18 cellular contexts compared by ENCODE assay signal in genomic region chr11:66636411-66636810, GRCh38. TPM values are rescaled to one million over a fixed set of nuclear protein-coding genes. Genes with fewer than 3 reads are reported as not detected.
A peak's percentile ranks its signal among the peaks of the same experiment; 100 is the strongest.
DNase-seq lines count a peak whose midpoint lies in the region; ATAC-seq and TF ChIP-seq lines count a peak whose summit lies in the region.
"Had no signal": no experiment of that assay in that cellular context is flagged by ENCODE, and none has a peak within 500 bp of the region (broad histone marks: within the 10 kb centered on the region; RNA-seq: fewer than 3 reads in every experiment).

No MANE protein-coding gene starts in this region.

- H3K27me3 ChIP-seq in RWPE2 (ENCODE audit: insufficient read depth, poor library complexity, severe bottlenecking) (no peaks in the 10 kb centered on the region), endodermal cell (ENCODE audit: control insufficient read depth, insufficient read depth, low read length, poor library complexity, severe bottlenecking) (no peaks in the 10 kb centered on the region)
- H3K27me3 ChIP-seq: brain microvascular endothelial cell, pancreas had no signal

- intact Hi-C loops in natural killer cell (cut with micrococcal nuclease), result no loop called here

- H3K27ac ChIP-seq in RWPE2 (ENCODE audit: poor library complexity, severe bottlenecking) (peak overlapping the region; percentile 61), endodermal cell (ENCODE audit: low read depth, low read length) (no peak overlapping the region)
- H3K27ac ChIP-seq: brain microvascular endothelial cell, KMS-11, pancreas, PC-9 had no signal

- H3K4me3 Mint-ChIP-seq in natural killer cell treated with Interleukin-12 subunit alpha and Interleukin-12 subunit beta and Interleukin-15 and Interleukin-18, amount 100 ng/mL, for 72 hours, result peak overlapping the region; percentile 20
- H3K4me3 Mint-ChIP-seq in natural killer cell, result no peak overlapping the region
- no peak overlapping the region for H3K4me3 Mint-ChIP-seq in endodermal cell
- peak overlapping the region; percentile 43 for H3K4me3 Mint-ChIP-seq in type B pancreatic cell

- no peak for ATAC-seq in natural killer cell treated with Interleukin-12 subunit alpha and Interleukin-12 subunit beta and Interleukin-15 and Interleukin-18, amount 100 ng/mL, for 72 hours
- no peak for ATAC-seq in natural killer cell
- no peak for ATAC-seq in RWPE2 (ENCODE audit: low read depth)
- no peak for ATAC-seq in GM19455 (IDR thresholded peaks at IDR 0.05; ENCODE audit: unreplicated experiment)
- no peak for ATAC-seq in HG02798 (IDR thresholded peaks at IDR 0.05; ENCODE audit: poor library complexity, unreplicated experiment)
- ATAC-seq: pancreas had no signal

- H3K4me3 ChIP-seq in RWPE2 (ENCODE audit: severe bottlenecking) (no peak overlapping the region), endodermal cell (ENCODE audit: low read length) (no peak overlapping the region)
- H3K4me3 ChIP-seq: pancreas, PC-9 had no signal

- WGBS in endodermal cell (ENCODE audit: insufficient coverage in 1 of 2, insufficient read length in 1 of 2), 2 experiments, result 96 to 100% methylated on average over 3 of the region's 3 CpGs

- peaks cover 30% of the 10 kb centered on the region for H3K4me1 ChIP-seq in RWPE2 (ENCODE audit: insufficient read depth, poor library complexity, severe bottlenecking)
- H3K4me1 ChIP-seq in endodermal cell (ENCODE audit: control insufficient read depth, insufficient read depth, low read length), result no peaks in the 10 kb centered on the region

- H3K9me3 ChIP-seq in RWPE2 (ENCODE audit: severe bottlenecking) (no peaks in the 10 kb centered on the region), endodermal cell (ENCODE audit: control insufficient read depth, low read length) (no peaks in the 10 kb centered on the region)
- H3K9me3 ChIP-seq: pancreas had no signal

- H3K36me3 Mint-ChIP-seq in natural killer cell treated with Interleukin-12 subunit alpha and Interleukin-12 subunit beta and Interleukin-15 and Interleukin-18, amount 100 ng/mL, for 72 hours, result peaks cover 31% of the 10 kb centered on the region
- H3K36me3 Mint-ChIP-seq in natural killer cell (peaks cover 9% of the 10 kb centered on the region), endodermal cell (ENCODE audit: low read depth) (peaks cover 60% of the 10 kb centered on the region), type B pancreatic cell (peaks cover 36% of the 10 kb centered on the region)

- DNase-seq in natural killer cell treated with Interleukin-12 subunit alpha and Interleukin-12 subunit beta and Interleukin-15 and Interleukin-18, amount 100 ng/mL, for 72 hours (ENCODE audit: low spot score), result no peak
- DNase-seq in natural killer cell, result no peak
- DNase-seq in RWPE2 (ENCODE audit: low spot score), result no peak
- no peak for DNase-seq in endodermal cell
- DNase-seq in type B pancreatic cell (ENCODE audit: extremely low spot score, unreplicated experiment), result no peak
- no peak for DNase-seq in DMS114 treated with DMSO at 0.1 percent for 48 hours (lab: John Stamatoyannopoulos, UW; ENCODE audit: unreplicated experiment)
- DNase-seq: activated CD4-positive, alpha-beta T cell treated with anti-CD3 and anti-CD28 coated beads, Interleukin-2, amount 50 U/mL, for 1 hour; activated gamma-delta T cell treated with Interleukin-2 at 50 U/mL for 16 hours; brain microvascular endothelial cell; GOT3; mesendoderm; NCI-H1417 treated with DMSO at 0.1 percent for 48 hours; NCI-H345; pancreas; PC-9 had no signal

- no peaks in the 10 kb centered on the region for H3K9me3 Mint-ChIP-seq in natural killer cell treated with Interleukin-12 subunit alpha and Interleukin-12 subunit beta and Interleukin-15 and Interleukin-18, amount 100 ng/mL, for 72 hours
- H3K9me3 Mint-ChIP-seq in natural killer cell (no peaks in the 10 kb centered on the region), endodermal cell (peaks cover 2% of the 10 kb centered on the region), type B pancreatic cell (no peaks in the 10 kb centered on the region)

- no peak for TF ChIP-seq CTCF in natural killer cell (IDR thresholded peaks at IDR 0.05)
- no peak for TF ChIP-seq CTCF in RWPE2 (IDR thresholded peaks at IDR 0.05; ENCODE audit: poor library complexity, severe bottlenecking)
- no peak for TF ChIP-seq CTCF in endodermal cell (conservative IDR thresholded peaks at IDR 0.05)
- no peak for TF ChIP-seq CTCF in type B pancreatic cell (conservative IDR thresholded peaks at IDR 0.05)

- H3K36me3 ChIP-seq in RWPE2 (ENCODE audit: low read depth) (peaks cover 66% of the 10 kb centered on the region), endodermal cell (ENCODE audit: control insufficient read depth, insufficient read depth, low read length) (peaks cover 62% of the 10 kb centered on the region)

- H3K9ac ChIP-seq in endodermal cell (ENCODE audit: extremely low read depth, low read length, poor library complexity, severe bottlenecking), result no peak overlapping the region
- H3K9ac ChIP-seq: KMS-11 had no signal

- peak overlapping the region in 1 of 2 donors; percentile 97 for H3K27ac Mint-ChIP-seq in natural killer cell treated with Interleukin-12 subunit alpha and Interleukin-12 subunit beta and Interleukin-15 and Interleukin-18, amount 100 ng/mL, for 72 hours
- H3K27ac Mint-ChIP-seq in natural killer cell, result peak overlapping the region in 1 of 2 donors; percentile 88
- peak overlapping the region; percentile 74 for H3K27ac Mint-ChIP-seq in endodermal cell
- H3K27ac Mint-ChIP-seq in type B pancreatic cell, result peak overlapping the region; percentile 69

- H3K4me1 Mint-ChIP-seq in natural killer cell treated with Interleukin-12 subunit alpha and Interleukin-12 subunit beta and Interleukin-15 and Interleukin-18, amount 100 ng/mL, for 72 hours (ENCODE audit: low read depth in 2 of 2), result peaks cover 41 to 49% of the 10 kb centered on the region in 2 donors
- H3K4me1 Mint-ChIP-seq in natural killer cell (peaks cover 44 to 53% of the 10 kb centered on the region in 2 donors), endodermal cell (peaks cover 30% of the 10 kb centered on the region), type B pancreatic cell (ENCODE audit: unreplicated experiment) (peaks cover 30% of the 10 kb centered on the region)

- no peaks in the 10 kb centered on the region for H3K27me3 Mint-ChIP-seq in natural killer cell treated with Interleukin-12 subunit alpha and Interleukin-12 subunit beta and Interleukin-15 and Interleukin-18, amount 100 ng/mL, for 72 hours
- H3K27me3 Mint-ChIP-seq in natural killer cell (ENCODE audit: low read depth in 2 of 2) (no peaks in the 10 kb centered on the region), endodermal cell (ENCODE audit: insufficient read depth) (no peaks in the 10 kb centered on the region), type B pancreatic cell (no peaks in the 10 kb centered on the region)

RNA-seq across cellular contexts. Expression of gene RBM4, which starts 2.1 kb away (rescaled TPM):
- 100 to 1,000 TPM; 142 to 162 TPM for total RNA-seq in natural killer cell treated with Interleukin-12 subunit alpha and Interleukin-12 subunit beta and Interleukin-15 and Interleukin-18, amount 100 ng/mL, for 72 hours
- 100 to 1,000 TPM; 219 to 241 (median 224) TPM for total RNA-seq in natural killer cell
- 100 to 1,000 TPM; 151 to 191 TPM for total RNA-seq in endodermal cell
- polyA plus RNA-seq in endodermal cell (2013, experiment 1 of 2), result 176 TPM
- 157 TPM for polyA plus RNA-seq in endodermal cell (2013, experiment 2 of 2)
- 191 and 228 TPM in 2 replicates for total RNA-seq in type B pancreatic cell (ENCODE audit: low replicate concordance)

RNA-seq across cellular contexts. Expression of gene RBM14, which starts 20.0 kb away (rescaled TPM):
- 100 to 1,000 TPM; 122 to 201 TPM for total RNA-seq in natural killer cell treated with Interleukin-12 subunit alpha and Interleukin-12 subunit beta and Interleukin-15 and Interleukin-18, amount 100 ng/mL, for 72 hours
- total RNA-seq in natural killer cell (100 to 1,000 TPM; 289 to 325 (median 307) TPM), endodermal cell (100 to 1,000 TPM in 1 of 2 donors, 10 to 100 TPM in 1; 90.0 to 110 TPM), type B pancreatic cell (ENCODE audit: low replicate concordance) (106 and 128 TPM in 2 replicates)
- polyA plus RNA-seq in endodermal cell (2013, experiment 1 of 2), result 49.3 TPM
- 38.8 TPM for polyA plus RNA-seq in endodermal cell (2013, experiment 2 of 2)

RNA-seq across cellular contexts. Expression of gene RBM4B, which starts 41.3 kb away (rescaled TPM):
- total RNA-seq in natural killer cell treated with Interleukin-12 subunit alpha and Interleukin-12 subunit beta and Interleukin-15 and Interleukin-18, amount 100 ng/mL, for 72 hours, result 10 to 100 TPM; 14.8 to 16.7 TPM
- 10 to 100 TPM; 11.1 to 23.0 (median 12.4) TPM for total RNA-seq in natural killer cell
- total RNA-seq in endodermal cell, result 10 to 100 TPM; 23.3 to 28.5 TPM
- polyA plus RNA-seq in endodermal cell (2013, experiment 1 of 2), result 48.4 TPM
- polyA plus RNA-seq in endodermal cell (2013, experiment 2 of 2), result 41.6 TPM
- total RNA-seq in type B pancreatic cell (ENCODE audit: low replicate concordance), result 25.2 and 49.1 TPM in 2 replicates

RNA-seq across cellular contexts. Expression of gene CCS, which starts 43.4 kb away (rescaled TPM):
- 10 to 100 TPM; 29.0 to 31.0 TPM for total RNA-seq in natural killer cell treated with Interleukin-12 subunit alpha and Interleukin-12 subunit beta and Interleukin-15 and Interleukin-18, amount 100 ng/mL, for 72 hours
- total RNA-seq in natural killer cell (10 to 100 TPM; 27.1 to 35.6 (median 32.4) TPM), endodermal cell (10 to 100 TPM; 62.9 to 64.7 TPM), type B pancreatic cell (ENCODE audit: low replicate concordance) (40.9 and 58.0 TPM in 2 replicates)
- 58.9 TPM for polyA plus RNA-seq in endodermal cell (2013, experiment 1 of 2)
- polyA plus RNA-seq in endodermal cell (2013, experiment 2 of 2), result 51.7 TPM

RNA-seq across cellular contexts. Expression of gene CCDC87, which starts 43.5 kb away (rescaled TPM):
- total RNA-seq in natural killer cell treated with Interleukin-12 subunit alpha and Interleukin-12 subunit beta and Interleukin-15 and Interleukin-18, amount 100 ng/mL, for 72 hours, result not detected
- under 1 TPM; 0.40 to 0.68 (median 0.49) TPM for total RNA-seq in natural killer cell
- total RNA-seq in endodermal cell, result 1 to 10 TPM in 1 of 2 donors, under 1 TPM in 1; 0.84 to 1.5 TPM
- 0.25 TPM for polyA plus RNA-seq in endodermal cell (2013, experiment 1 of 2)
- polyA plus RNA-seq in endodermal cell (2013, experiment 2 of 2), result 0.29 TPM
- total RNA-seq in type B pancreatic cell (ENCODE audit: low replicate concordance), result 0.94 and 1.1 TPM in 2 replicates

Comparison
In these comparisons a context has a peak if more than half of its experiments do, and no peak if none do; other contexts are left out.
1. H3K4me3 Mint-ChIP-seq: peak in natural killer cell treated with Interleukin-12 subunit alpha and Interleukin-12 subunit beta and Interleukin-15 and Interleukin-18, amount 100 ng/mL, for 72 hours (single experiment) and type B pancreatic cell (single experiment); none in natural killer cell (single experiment) and endodermal cell (single experiment).